Comparison of ENCODE assay signal across 33 cellular contexts in genomic region chr10:760622-761021, GRCh38.
"Had no signal": no experiment of that assay in that cellular context is flagged by ENCODE, and none has a peak within 500 bp of the region (broad histone marks: within the 10 kb centered on the region; RNA-seq: fewer than 3 reads in every experiment).

No MANE protein-coding gene starts in this region.

- H3K36me3 Mint-ChIP-seq: activated naive CD8-positive, alpha-beta T cell treated with anti-CD3 and anti-CD28 coated beads for 36 hours; brain had no signal

- H3K4me1 ChIP-seq: ascending aorta, breast epithelium, colonic mucosa, esophagus squamous epithelium had no signal

- FAIRE-seq: endometrium, endothelial cell of umbilical vein had no signal

- H3K27ac ChIP-seq: ascending aorta, breast epithelium, cardiac muscle cell, colonic mucosa, epithelial cell of prostate, esophagus squamous epithelium, WERI-Rb-1 had no signal

- H3K36me3 ChIP-seq: ascending aorta, breast epithelium, cardiac muscle cell, colonic mucosa, esophagus squamous epithelium, WERI-Rb-1 had no signal

- H3K4me1 Mint-ChIP-seq: activated B cell treated with CpG ODN at 0.5 μM for 24 hours; activated naive CD8-positive, alpha-beta T cell treated with anti-CD3 and anti-CD28 coated beads for 36 hours; activated naive CD8-positive, alpha-beta T cell treated with anti-CD3 and anti-CD28 coated beads, Interleukin-2, amount 50 U/mL, for 24 hours; brain had no signal

- H3K4me3 ChIP-seq: ascending aorta, breast epithelium, cardiac muscle cell, colonic mucosa, esophagus squamous epithelium had no signal

- H3K27me3 Mint-ChIP-seq: T-helper 17 cell had no signal

- H3K27ac Mint-ChIP-seq: activated B cell treated with CpG ODN at 0.5 μM for 24 hours; activated CD8-positive, alpha-beta T cell treated with anti-CD3 and anti-CD28 coated beads for 36 hours; activated naive CD4-positive, alpha-beta T cell treated with anti-CD3 and anti-CD28 coated beads for 36 hours; activated naive CD4-positive, alpha-beta T cell treated with anti-CD3 and anti-CD28 coated beads, Interleukin-2, amount 50 U/mL, for 24 hours; activated naive CD8-positive, alpha-beta T cell treated with anti-CD3 and anti-CD28 coated beads for 36 hours; activated T-helper 17 cell treated with anti-CD3 and anti-CD28 coated beads, Interleukin-2, amount 50 U/mL, for 72 hours; brain; T-helper 17 cell had no signal

- ATAC-seq: activated CD4-positive, CD25-positive, alpha-beta regulatory T cell treated with anti-CD3 and anti-CD28 coated beads, Interleukin-2, amount 50 U/mL, for 24 hours; activated CD8-positive, alpha-beta T cell treated with anti-CD3 and anti-CD28 coated beads for 36 hours; activated naive CD8-positive, alpha-beta T cell treated with anti-CD3 and anti-CD28 coated beads, Interleukin-2, amount 50 U/mL, for 24 hours; activated T-cell treated with anti-CD3 and anti-CD28 coated beads, Interleukin-2, amount 50 U/mL, for 4 hours; activated T-helper 17 cell treated with anti-CD3 and anti-CD28 coated beads, Interleukin-2, amount 50 U/mL, for 72 hours; T-helper 17 cell had no signal

- DNase-seq: activated B cell treated with CpG ODN at 0.5 μM for 24 hours; activated CD4-positive, alpha-beta T cell treated with anti-CD3 and anti-CD28 coated beads for 48 hours; activated CD4-positive, alpha-beta T cell treated with anti-CD3 and anti-CD28 coated beads, Interleukin-2, amount 50 U/mL, for 1 hour; activated CD4-positive, alpha-beta T cell treated with anti-CD3 and anti-CD28 coated beads, Interleukin-2, amount 50 U/mL, for 48 hours; activated CD8-positive, alpha-beta memory T cell treated with anti-CD3 and anti-CD28 coated beads for 24 hours; activated CD8-positive, alpha-beta T cell treated with anti-CD3 and anti-CD28 coated beads for 36 hours; activated effector memory CD4-positive, alpha-beta T cell treated with Interleukin-2 at 50 U/mL for 16 hours; activated gamma-delta T cell treated with Interleukin-2 at 50 U/mL for 16 hours; activated naive CD4-positive, alpha-beta T cell treated with anti-CD3 and anti-CD28 coated beads for 36 hours; activated naive CD8-positive, alpha-beta T cell treated with anti-CD3 and anti-CD28 coated beads for 36 hours; activated naive CD8-positive, alpha-beta T cell treated with anti-CD3 and anti-CD28 coated beads, Interleukin-2, amount 50 U/mL, for 24 hours; activated T-cell treated with anti-CD3 and anti-CD28 coated beads, Interleukin-2, amount 50 U/mL, for 4 hours; central memory CD4-positive, alpha-beta T cell; cerebellar nuclear complex; colonic mucosa; effector CD8-positive, alpha-beta T cell; esophagus squamous epithelium; foreskin melanocyte; head of caudate nucleus; T-helper 17 cell; T1000; WERI-Rb-1 had no signal

- H3K4me3 Mint-ChIP-seq: activated B cell treated with CpG ODN at 0.5 μM for 24 hours; activated CD8-positive, alpha-beta T cell treated with anti-CD3 and anti-CD28 coated beads for 36 hours; activated naive CD4-positive, alpha-beta T cell treated with anti-CD3 and anti-CD28 coated beads for 36 hours; activated naive CD4-positive, alpha-beta T cell treated with anti-CD3 and anti-CD28 coated beads, Interleukin-2, amount 50 U/mL, for 24 hours; activated naive CD8-positive, alpha-beta T cell treated with anti-CD3 and anti-CD28 coated beads for 36 hours; activated naive CD8-positive, alpha-beta T cell treated with anti-CD3 and anti-CD28 coated beads, Interleukin-2, amount 50 U/mL, for 24 hours; activated T-cell treated with anti-CD3 and anti-CD28 coated beads, Interleukin-2, amount 50 U/mL, for 4 hours; brain; T-helper 2 cell treated with Interferon-gamma antibody and Interleukin-4, amounts not matched to agents 5 μg/mL and 100 μg/mL, for 36 hours had no signal

- H3K27me3 ChIP-seq: ascending aorta, breast epithelium, cardiac muscle cell, colonic mucosa, esophagus squamous epithelium had no signal

- H3K9me3 ChIP-seq: colonic mucosa had no signal
